In genomic region chr4:140176735-140177134, GRCh38 we compare ENCODE assay signal across 20 cellular contexts. TPM values are rescaled to one million over a fixed set of nuclear protein-coding genes. Genes with fewer than 3 reads are reported as not detected.
DNase-seq lines count a peak whose midpoint lies in the region; ATAC-seq and TF ChIP-seq lines count a peak whose summit lies in the region.
"Had no signal": no experiment of that assay in that cellular context is flagged by ENCODE, and none has a peak within 500 bp of the region (broad histone marks: within the 10 kb centered on the region; RNA-seq: fewer than 3 reads in every experiment).

No MANE protein-coding gene starts in this region.

- H3K36me3 ChIP-seq in mucosa of descending colon (ENCODE audit: low read depth): no peaks in the 10 kb centered on the region
- H3K36me3 ChIP-seq: lower lobe of right lung, suprapubic skin had no signal

- no peaks in the 10 kb centered on the region for H3K9me3 ChIP-seq in mucosa of descending colon
- H3K9me3 ChIP-seq: lower lobe of right lung, suprapubic skin had no signal

- in situ Hi-C loops in GM13977 (cut with MboI; ENCODE audit: low pct_unique_long_range_greater_than_20kb, low sequenced_read_pairs, unreplicated experiment): no loop called here

- no peak for TF ChIP-seq CTCF in choroid plexus epithelial cell (conservative IDR thresholded peaks at IDR 0.05; ENCODE audit: low read depth, low read length)
- no peak for TF ChIP-seq CTCF in mucosa of descending colon (IDR thresholded peaks at IDR 0.05)
- no peak for TF ChIP-seq CTCF in GM13977 (IDR thresholded peaks at IDR 0.05; ENCODE audit: extremely low read depth, insufficient read depth, missing control alignments)

- DNase-seq in EL: peak; percentile 61
- peak; percentile 78 for DNase-seq in M059J (ENCODE audit: low read depth)
- peak; percentile 62 for DNase-seq in choroid plexus epithelial cell (ENCODE audit: low read depth)
- no peak for DNase-seq in mucosa of descending colon
- no peak for DNase-seq in NCI-H774 (lab: John Stamatoyannopoulos, UW)
- no peak for DNase-seq in head of caudate nucleus
- no peak for DNase-seq in GF-D8 (lab: John Stamatoyannopoulos, UW)
- no peak for DNase-seq in GM13977 (ENCODE audit: low spot score)
- DNase-seq: activated CD4-positive, CD25-positive, alpha-beta regulatory T cell; activated CD8-positive, alpha-beta T cell treated with anti-CD3 and anti-CD28 coated beads, Interleukin-2, amount 10 ng/mL, durations not matched to agents 7 days and 5 days; activated naive CD8-positive, alpha-beta T cell treated with anti-CD3 and anti-CD28 coated beads, Interleukin-2, amount 10 ng/mL, durations not matched to agents 7 days and 5 days; Calu3; lower lobe of right lung; NCI-H1930; NCI-H510A treated with DMSO at 0.1 percent for 48 hours; SHP77 treated with DMSO at 0.1 percent for 48 hours; stimulated activated CD4-positive, alpha-beta T cell treated with anti-CD3 and anti-CD28 coated beads, Interleukin-4, amount 100 ng/mL, for 24 hours; T-helper 2 cell had no signal

- intact Hi-C loops in mucosa of descending colon (cut with DNase I, micrococcal nuclease): no loop called here
- intact Hi-C loops in head of caudate nucleus (cut with DNase I): no loop called here

- H3K4me1 ChIP-seq in mucosa of descending colon (ENCODE audit: low read depth): peaks cover 5% of the 10 kb centered on the region
- H3K4me1 ChIP-seq: lower lobe of right lung, suprapubic skin had no signal

- H3K4me3 ChIP-seq in choroid plexus epithelial cell (ENCODE audit: low read depth, low read length) (no peak overlapping the region), mucosa of descending colon (no peak overlapping the region)
- H3K4me3 ChIP-seq: lower lobe of right lung, skin epidermis, suprapubic skin had no signal

- peak; percentile 92 for ATAC-seq in mucosa of descending colon
- ATAC-seq: activated CD8-positive, alpha-beta T cell treated with anti-CD3 and anti-CD28 coated beads, Interleukin-2, amount 10 ng/mL, durations not matched to agents 7 days and 5 days; lower lobe of right lung had no signal

RNA-seq across cellular contexts. Expression of gene MAML3, which starts 22.8 kb away (rescaled TPM):
- total RNA-seq in M059J (2014; rRNA removed; shearing (Covaris generic)): 1.6 and 2.3 TPM in 2 replicates
- total RNA-seq in mucosa of descending colon: 10 to 100 TPM; 10.4 to 23.5 (median 14.8) TPM

Comparison
In these comparisons a context has a peak if more than half of its experiments do, and no peak if none do; other contexts are left out.
1. DNase-seq: peak in EL (single experiment), M059J (single experiment) and choroid plexus epithelial cell (single experiment); none in mucosa of descending colon (0 of 3), NCI-H774 (single experiment), head of caudate nucleus (0 of 42), GF-D8 (single experiment) and GM13977 (single experiment).